Comparison of ENCODE assay signal across 11 cellular contexts in the genomic region with DNA sequence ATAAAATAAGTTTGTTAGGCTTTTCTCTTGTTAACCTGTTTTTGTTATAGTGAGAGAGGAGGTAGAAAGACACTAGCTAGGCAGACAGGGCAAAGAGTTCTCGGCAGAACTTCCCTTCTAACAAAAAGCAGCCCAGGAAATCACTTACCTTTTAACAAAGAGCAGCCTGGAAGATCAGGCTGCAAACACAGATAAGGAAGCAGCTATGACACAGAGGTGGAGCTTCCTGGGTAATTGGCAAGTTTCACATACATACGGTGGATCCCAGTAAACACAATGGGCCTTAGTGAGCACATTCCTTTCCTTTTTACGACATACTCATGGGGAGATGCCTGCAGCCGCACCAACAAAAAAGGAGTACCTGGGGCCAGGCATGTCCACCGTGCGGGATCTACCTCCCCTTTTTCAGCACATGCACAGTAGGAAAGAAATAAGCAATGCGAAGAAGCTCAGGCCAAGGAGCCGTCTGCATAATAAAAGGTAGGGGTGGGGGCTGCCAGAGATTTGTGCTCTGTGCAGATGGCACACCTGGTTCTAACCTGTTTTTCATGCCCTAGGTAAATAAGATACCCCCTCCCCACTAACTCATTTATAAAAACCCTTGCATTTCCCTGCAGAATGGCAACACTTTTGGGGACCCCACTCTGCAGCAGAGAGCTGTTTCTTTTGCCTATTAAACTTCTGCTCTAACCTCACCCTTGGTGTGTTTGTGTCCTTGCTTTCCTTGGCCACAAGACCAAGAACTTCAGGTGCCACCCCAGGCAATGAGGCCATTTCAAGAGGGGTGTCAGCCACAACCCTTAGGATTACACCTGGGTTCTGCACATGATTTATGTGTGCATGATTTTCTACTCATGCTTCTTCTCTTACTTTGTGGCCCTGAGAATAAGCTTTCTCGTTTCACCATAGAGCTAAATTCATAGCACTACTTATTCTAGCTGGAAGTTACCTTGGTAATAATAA. TPM values are rescaled to one million over a fixed set of nuclear protein-coding genes. Genes with fewer than 3 reads are reported as not detected.
A peak's percentile ranks its signal among the peaks of the same experiment; 100 is the strongest.
DNase-seq lines count a peak whose midpoint lies in the region; ATAC-seq, FAIRE-seq and TF ChIP-seq lines count a peak whose summit lies in the region.
"Had no signal": no experiment of that assay in that cellular context is flagged by ENCODE, and none has a peak within 500 bp of the region (broad histone marks: within the 10 kb centered on the region; RNA-seq: fewer than 3 reads in every experiment).

No MANE protein-coding gene starts in this region.

- H3K27me3 ChIP-seq in bronchial epithelial cell (ENCODE audit: control insufficient read depth, insufficient read depth, low read length) = no peaks in the 10 kb centered on the region
- peaks cover 0 to 9% (median 0%) of the 10 kb centered on the region in 4 donors for H3K27me3 ChIP-seq in esophagus muscularis mucosa
- H3K27me3 ChIP-seq: testis had no signal

- H3K4me3 Mint-ChIP-seq in activated T-cell treated with anti-CD3 and anti-CD28 coated beads, Interleukin-2, amount 50 U/mL, for 4 hours = no peak overlapping the region

- no peaks in the 10 kb centered on the region for H3K9me3 ChIP-seq in esophagus muscularis mucosa
- H3K9me3 ChIP-seq: testis had no signal

- H3K36me3 ChIP-seq in bronchial epithelial cell (ENCODE audit: control insufficient read depth, insufficient read depth, low read length) (no peaks in the 10 kb centered on the region), esophagus muscularis mucosa (no peaks in the 10 kb centered on the region)

- H3K4me1 Mint-ChIP-seq in activated T-cell treated with anti-CD3 and anti-CD28 coated beads, Interleukin-2, amount 50 U/mL, for 4 hours (ENCODE audit: low read depth) = no peaks in the 10 kb centered on the region

- H3K4me1 ChIP-seq in esophagus muscularis mucosa = no peaks in the 10 kb centered on the region
- H3K4me1 ChIP-seq: testis had no signal

- no peak for FAIRE-seq in bronchial epithelial cell (lab: Jason Lieb, UNC)

- no peak for TF ChIP-seq EP300 in esophagus muscularis mucosa (IDR thresholded peaks at IDR 0.05)

- peaks cover 9% of the 10 kb centered on the region for H3K27me3 Mint-ChIP-seq in activated T-cell treated with anti-CD3 and anti-CD28 coated beads, Interleukin-2, amount 50 U/mL, for 4 hours (ENCODE audit: low read depth)

- TF ChIP-seq POLR2A in esophagus muscularis mucosa (IDR thresholded peaks at IDR 0.05; ENCODE audit: low read depth) = no peak

- no peak for ATAC-seq in activated T-cell treated with anti-CD3 and anti-CD28 coated beads, Interleukin-2, amount 50 U/mL, for 4 hours

- H3K4me3 ChIP-seq in AG09309 (ENCODE audit: control insufficient read depth, low read depth, low read length) (no peak overlapping the region), LNCaP clone FGC (ENCODE audit: low read depth, low read length) (peak overlapping the region; percentile 30), bronchial epithelial cell (ENCODE audit: low read depth, low read length) (no peak overlapping the region), esophagus muscularis mucosa (no peak overlapping the region)
- H3K4me3 ChIP-seq: testis had no signal

- peaks cover 2% of the 10 kb centered on the region for H3K36me3 Mint-ChIP-seq in activated T-cell treated with anti-CD3 and anti-CD28 coated beads, Interleukin-2, amount 50 U/mL, for 4 hours (ENCODE audit: insufficient read depth)

- no peak overlapping the region for H3K27ac ChIP-seq in esophagus muscularis mucosa (replicated peaks in 1 of 4)
- H3K27ac ChIP-seq: testis had no signal

- H3K9me3 Mint-ChIP-seq in activated T-cell treated with anti-CD3 and anti-CD28 coated beads, Interleukin-2, amount 50 U/mL, for 4 hours = no peaks in the 10 kb centered on the region

- TF ChIP-seq CTCF in AG09309 (IDR thresholded peaks at IDR 0.05; ENCODE audit: control insufficient read depth, insufficient read depth, low read depth, low read length, missing control alignments) (no peak), LNCaP clone FGC (IDR thresholded peaks at IDR 0.05; ENCODE audit: control insufficient read depth, extremely low read depth, insufficient read depth) (no peak), bronchial epithelial cell (IDR thresholded peaks at IDR 0.05; ENCODE audit: insufficient read depth, low read length, severe bottlenecking) (no peak), esophagus muscularis mucosa (IDR thresholded peaks at IDR 0.05) (no peak)

- 71% methylated on average over 9 of the region's 9 CpGs for WGBS in esophagus muscularis mucosa

- DNase-seq in AG09309 (ENCODE audit: low read depth) (peak; percentile 13), LNCaP clone FGC (ENCODE audit: low read depth) (peak; percentile 71), bronchial epithelial cell (ENCODE audit: low read depth) (peak; percentile 79), kidney tubule cell (ENCODE audit: low spot score) (peak; percentile 83), esophagus muscularis mucosa (ENCODE audit: extremely low spot score) (no peak), UCSD-AML1 (lab: John Stamatoyannopoulos, UW; ENCODE audit: unreplicated experiment) (no peak), SK-N-DZ (ENCODE audit: low spot score) (no peak)
- DNase-seq in activated T-cell treated with anti-CD3 and anti-CD28 coated beads, Interleukin-2, amount 50 U/mL, for 4 hours = no peak
- DNase-seq: effector memory CD4-positive, alpha-beta T cell; NCI-H2029 treated with DMSO at 0.1 percent for 48 hours; testis had no signal

- intact Hi-C loops in esophagus muscularis mucosa (cut with DNase I) = no loop called here

RNA-seq across cellular contexts. Expression of gene MDH1, which starts 26.5 kb away (rescaled TPM):
- total RNA-seq in bronchial epithelial cell = 109 and 118 TPM in 2 replicates
- 100 to 1,000 TPM; 146 to 161 (median 150) TPM for total RNA-seq in activated T-cell treated with anti-CD3 and anti-CD28 coated beads, Interleukin-2, amount 50 U/mL, for 4 hours
- 100 to 1,000 TPM; 169 to 206 (median 182) TPM for total RNA-seq in esophagus muscularis mucosa
- polyA plus RNA-seq in SK-N-DZ (2014; cell fraction: cytosol; rRNA removed) = 368 and 401 TPM in 2 replicates
- polyA plus RNA-seq in SK-N-DZ (2014; cell fraction: nucleus; rRNA removed) = 205 and 244 TPM in 2 replicates

RNA-seq across cellular contexts. Expression of gene WDPCP, which starts 27.0 kb away (rescaled TPM):
- total RNA-seq in bronchial epithelial cell (3.2 and 4.0 TPM in 2 replicates), esophagus muscularis mucosa (10 to 100 TPM in 3 of 4 donors, 1 to 10 TPM in 1; 7.8 to 23.7 (median 10.7) TPM)
- 1 to 10 TPM; 3.5 to 7.5 (median 5.0) TPM for total RNA-seq in activated T-cell treated with anti-CD3 and anti-CD28 coated beads, Interleukin-2, amount 50 U/mL, for 4 hours
- polyA plus RNA-seq in SK-N-DZ (2014; cell fraction: cytosol; rRNA removed) = 2.2 and 5.4 TPM in 2 replicates
- polyA plus RNA-seq in SK-N-DZ (2014; cell fraction: nucleus; rRNA removed) = 3.2 and 7.6 TPM in 2 replicates

Comparison
In these comparisons a context has a peak if more than half of its experiments do, and no peak if none do; other contexts are left out.
1. DNase-seq: peak in AG09309 (single experiment), LNCaP clone FGC (single experiment), bronchial epithelial cell (single experiment) and kidney tubule cell (single experiment); none in activated T-cell treated with anti-CD3 and anti-CD28 coated beads, Interleukin-2, amount 50 U/mL, for 4 hours (single experiment), esophagus muscularis mucosa (single experiment), UCSD-AML1 (single experiment) and SK-N-DZ (single experiment).